8 cellular contexts compared by ENCODE assay signal in genomic region chr9:129138476-129139232, GRCh38. TPM values are rescaled to one million over a fixed set of nuclear protein-coding genes. Genes with fewer than 3 reads are reported as not detected.
DNase-seq lines count a peak whose midpoint lies in the region; ATAC-seq, FAIRE-seq and TF ChIP-seq lines count a peak whose summit lies in the region.

No MANE protein-coding gene starts in this region.

- dilution Hi-C loops in keratinocyte (cut with MboI; ENCODE audit: extremely low pct_ligation_motif_present, low sequenced_read_pairs) = no loop called here

- H3K4me2 ChIP-seq in keratinocyte (ENCODE audit: control insufficient read depth, extremely low read depth, insufficient read depth, low read depth, low read length) = no peak overlapping the region

- no peaks in the 10 kb centered on the region for H3K27me3 ChIP-seq in adrenal gland
- H3K27me3 ChIP-seq in keratinocyte (ENCODE audit: control insufficient read depth, extremely low read depth, insufficient read depth, low read length) = no peaks in the 10 kb centered on the region

- intact Hi-C loops in adrenal gland (cut with DNase I) = loop anchor here (5.0 to 10.0 kb wide), 3 partner anchors 34 to 596 kb away; no protein-coding TSS in a partner anchor

- H3K27me3 Mint-ChIP-seq in HFFc6 (ENCODE audit: insufficient read depth) = peaks cover under 1% of the 10 kb centered on the region; the same call in 1 of the 2 replicates
- no peaks in the 10 kb centered on the region for H3K27me3 Mint-ChIP-seq in stimulated activated memory B cell treated with anti-CD40 and anti-IgM and Interleukin-4, amounts not matched to agents 10 μg/mL and 1 μg/mL and 100 μg/mL, for 72 hours

- H3K9me3 Mint-ChIP-seq in HFFc6 = no peaks in the 10 kb centered on the region
- no peaks in the 10 kb centered on the region for H3K9me3 Mint-ChIP-seq in stimulated activated memory B cell treated with anti-CD40 and anti-IgM and Interleukin-4, amounts not matched to agents 10 μg/mL and 1 μg/mL and 100 μg/mL, for 72 hours

- DNase-seq in HFFc6 = peak; percentile 65
- DNase-seq in adrenal gland = peak; percentile 72 to 89 (median 88)
- no peak for DNase-seq in keratinocyte (ENCODE audit: low read depth, low spot score)
- DNase-seq in COLO668 (lab: John Stamatoyannopoulos, UW; ENCODE audit: unreplicated experiment) = no peak
- no peak for DNase-seq in NCI-H1930 (lab: John Stamatoyannopoulos, UW)
- no peak for DNase-seq in NCI-H2107 (lab: John Stamatoyannopoulos, UW)

- H3K79me2 ChIP-seq in keratinocyte (ENCODE audit: control insufficient read depth, insufficient read depth, low read length) = peaks cover 6% of the 10 kb centered on the region

- H3K36me3 ChIP-seq in adrenal gland (replicated peaks in 1 of 2) (peaks cover 0 to 41% of the 10 kb centered on the region in 2 donors), keratinocyte (ENCODE audit: control insufficient read depth in 2 of 2, extremely low read depth in 1 of 2, insufficient read depth in 2 of 2, low read length in 2 of 2) (peaks cover 11 to 20% of the 10 kb centered on the region in 2 experiments)

- no peak for FAIRE-seq in keratinocyte (lab: Jason Lieb, UNC)

- H4K20me1 ChIP-seq in keratinocyte (ENCODE audit: control insufficient read depth, extremely low read depth, insufficient read depth, low read length) = no peaks in the 10 kb centered on the region

- H3K9me3 ChIP-seq in adrenal gland (replicated peaks in 1 of 3) (no peaks in the 10 kb centered on the region), keratinocyte (ENCODE audit: control insufficient read depth, low read depth, low read length) (no peaks in the 10 kb centered on the region)

- peaks cover 2% of the 10 kb centered on the region for H3K9me1 ChIP-seq in keratinocyte (ENCODE audit: control insufficient read depth, extremely low read depth, insufficient read depth, low read length)

- H3K36me3 Mint-ChIP-seq in HFFc6 (ENCODE audit: low read depth) = peaks cover 4% of the 10 kb centered on the region; the same call in 1 of the 2 replicates
- peaks cover 28% of the 10 kb centered on the region for H3K36me3 Mint-ChIP-seq in stimulated activated memory B cell treated with anti-CD40 and anti-IgM and Interleukin-4, amounts not matched to agents 10 μg/mL and 1 μg/mL and 100 μg/mL, for 72 hours

- peak in 1 of 2 donors; percentile 84 for TF ChIP-seq POLR2A in adrenal gland (IDR thresholded peaks at IDR 0.05)

- H3K4me1 Mint-ChIP-seq in HFFc6 (ENCODE audit: low read depth) = peaks cover 66% of the 10 kb centered on the region
- peaks cover 50% of the 10 kb centered on the region for H3K4me1 Mint-ChIP-seq in stimulated activated memory B cell treated with anti-CD40 and anti-IgM and Interleukin-4, amounts not matched to agents 10 μg/mL and 1 μg/mL and 100 μg/mL, for 72 hours

- no peak overlapping the region for H2AFZ ChIP-seq in keratinocyte (ENCODE audit: control insufficient read depth, low read length)

- H3K27ac Mint-ChIP-seq in HFFc6 = peak overlapping the region; percentile 97
- peak overlapping the region; percentile 99 for H3K27ac Mint-ChIP-seq in stimulated activated memory B cell treated with anti-CD40 and anti-IgM and Interleukin-4, amounts not matched to agents 10 μg/mL and 1 μg/mL and 100 μg/mL, for 72 hours

- WGBS in adrenal gland, 4 donors = 19 to 27% (median 21%) methylated on average over 10 to 21 of the region's 21 CpGs

- peak overlapping the region; percentile 6 for H3K9ac ChIP-seq in keratinocyte (ENCODE audit: control insufficient read depth, extremely low read depth, insufficient read depth, low read length)

- H3K4me1 ChIP-seq in adrenal gland (replicated peaks in 1 of 2) (peaks cover 54 to 66% of the 10 kb centered on the region in 2 donors), keratinocyte (ENCODE audit: control insufficient read depth, extremely low read depth, insufficient read depth, low read length) (peaks cover 48% of the 10 kb centered on the region)

- ATAC-seq in stimulated activated memory B cell treated with anti-CD40 and anti-IgM and Interleukin-4, amounts not matched to agents 10 μg/mL and 1 μg/mL and 100 μg/mL, for 72 hours = no peak
- ATAC-seq in HG03135 (IDR thresholded peaks at IDR 0.05; ENCODE audit: unreplicated experiment) = no peak

- H3K27ac ChIP-seq in adrenal gland (peak overlapping the region; percentile 98 to 100 (median 100)), keratinocyte (ENCODE audit: control insufficient read depth, insufficient read depth, low read length) (no peak overlapping the region)

- H3K4me3 Mint-ChIP-seq in HFFc6 = peak overlapping the region; percentile 87
- no peak overlapping the region for H3K4me3 Mint-ChIP-seq in stimulated activated memory B cell treated with anti-CD40 and anti-IgM and Interleukin-4, amounts not matched to agents 10 μg/mL and 1 μg/mL and 100 μg/mL, for 72 hours

- TF ChIP-seq CTCF in HFFc6 (IDR thresholded peaks at IDR 0.05) (no peak), adrenal gland (IDR thresholded peaks at IDR 0.05) (no peak), keratinocyte (optimal IDR thresholded peaks at IDR 0.05 in 1 of 3, IDR thresholded peaks at IDR 0.05 in 1 of 3, conservative IDR thresholded peaks at IDR 0.05 in 1 of 3; ENCODE audit: extremely low read depth in 1 of 3, insufficient read depth in 2 of 3, low read length in 3 of 3) (no peak)

- no peak overlapping the region for H3K4me3 ChIP-seq in adrenal gland
- no peak overlapping the region for H3K4me3 ChIP-seq in keratinocyte (ENCODE audit: control insufficient read depth in 2 of 3, extremely low read depth in 1 of 3, insufficient read depth in 2 of 3, low read depth in 1 of 3, low read length in 3 of 3)

RNA-seq across cellular contexts. Expression of gene PTPA, which starts 27.4 kb away (rescaled TPM):
- total RNA-seq in HFFc6 (2021; fragmentation: NEBNext Ultra II Directional; extraction: Animal tissue kit (Norgen Biotek cat#: 25700)) = 100 to 1,000 TPM; 153 to 170 (median 162) TPM
- total RNA-seq in adrenal gland = 100 to 1,000 TPM in 7 of 8 donors, 10 to 100 TPM in 1; 71.3 to 248 (median 142) TPM
- polyA plus RNA-seq in adrenal gland = 100 to 1,000 TPM in 2 of 3 donors, 10 to 100 TPM in 1; 96.4 to 159 (median 103) TPM
- polyA plus RNA-seq in keratinocyte = 86.8 to 127 TPM (median 98.0 TPM) in 3 replicates
- 14.6 TPM for polyA plus RNA-seq in keratinocyte (2011; ENCODE audit: low read depth)
- polyA plus RNA-seq in keratinocyte (2011; cell fraction: cytosol; rRNA removed) = 80.8 and 81.8 TPM in 2 replicates
- 77.5 and 93.2 TPM in 2 replicates for polyA plus RNA-seq in keratinocyte (2011; cell fraction: nucleus; rRNA removed)
- polyA plus RNA-seq in keratinocyte (2012; ENCODE audit: low replicate concordance) = 43.8 and 93.0 TPM in 2 replicates
- polyA minus RNA-seq in keratinocyte = 113 to 151 TPM (median 121 TPM) in 3 replicates
- polyA minus RNA-seq in keratinocyte (2011; cell fraction: cytosol; rRNA and poly(A)+ RNA removed) = 77.1 TPM
- 43.4 and 67.5 TPM in 2 replicates for polyA minus RNA-seq in keratinocyte (2011; cell fraction: nucleus; rRNA and poly(A)+ RNA removed)

RNA-seq across cellular contexts. Expression of gene CRAT, which starts 28.1 kb away (rescaled TPM):
- total RNA-seq in HFFc6 (2021; fragmentation: NEBNext Ultra II Directional; extraction: Animal tissue kit (Norgen Biotek cat#: 25700)) = 10 to 100 TPM; 35.5 to 50.2 (median 42.6) TPM
- 100 to 1,000 TPM in 4 of 8 donors, 10 to 100 TPM in 4; 73.8 to 144 (median 103) TPM for total RNA-seq in adrenal gland
- polyA plus RNA-seq in adrenal gland (10 to 100 TPM; 31.1 to 52.0 (median 31.8) TPM), keratinocyte (6.5 to 12.5 TPM (median 8.2 TPM) in 3 replicates)
- 4.9 TPM for polyA plus RNA-seq in keratinocyte (2011; ENCODE audit: low read depth)
- 9.8 and 18.3 TPM in 2 replicates for polyA plus RNA-seq in keratinocyte (2011; cell fraction: cytosol; rRNA removed)
- 10.5 and 15.6 TPM in 2 replicates for polyA plus RNA-seq in keratinocyte (2011; cell fraction: nucleus; rRNA removed)
- 10.2 and 14.1 TPM in 2 replicates for polyA plus RNA-seq in keratinocyte (2012; ENCODE audit: low replicate concordance)
- 9.7 to 30.8 TPM (median 11.2 TPM) in 3 replicates for polyA minus RNA-seq in keratinocyte
- polyA minus RNA-seq in keratinocyte (2011; cell fraction: cytosol; rRNA and poly(A)+ RNA removed) = 22.8 TPM
- 6.5 and 7.5 TPM in 2 replicates for polyA minus RNA-seq in keratinocyte (2011; cell fraction: nucleus; rRNA and poly(A)+ RNA removed)

RNA-seq across cellular contexts. Expression of gene IER5L, which starts 39.4 kb away (rescaled TPM):
- total RNA-seq in HFFc6 (2021; fragmentation: NEBNext Ultra II Directional; extraction: Animal tissue kit (Norgen Biotek cat#: 25700)) = 10 to 100 TPM; 28.5 to 45.1 (median 42.2) TPM
- 10 to 100 TPM; 10.9 to 47.6 (median 18.6) TPM for total RNA-seq in adrenal gland
- polyA plus RNA-seq in adrenal gland = 100 to 1,000 TPM in 1 of 3 donors, 10 to 100 TPM in 1, under 1 TPM in 1; 0.46 to 168 (median 64.5) TPM
- 2.1 to 3.6 TPM (median 2.8 TPM) in 3 replicates for polyA plus RNA-seq in keratinocyte
- polyA plus RNA-seq in keratinocyte (2011; ENCODE audit: low read depth) = 4.1 TPM
- 0.75 and 2.7 TPM in 2 replicates for polyA plus RNA-seq in keratinocyte (2011; cell fraction: cytosol; rRNA removed)
- polyA plus RNA-seq in keratinocyte (2011; cell fraction: nucleus; rRNA removed) = 2.1 and 4.5 TPM in 2 replicates
- polyA plus RNA-seq in keratinocyte (2012; ENCODE audit: low replicate concordance) = 2.4 and 5.1 TPM in 2 replicates
- polyA minus RNA-seq in keratinocyte = 1.3 to 1.4 TPM (median 1.3 TPM) in 3 replicates
- polyA minus RNA-seq in keratinocyte (2011; cell fraction: cytosol; rRNA and poly(A)+ RNA removed) = 18.4 TPM
- polyA minus RNA-seq in keratinocyte (2011; cell fraction: nucleus; rRNA and poly(A)+ RNA removed) = 4.3 and 7.5 TPM in 2 replicates

RNA-seq across cellular contexts. Expression of gene DOLPP1, which starts 57.7 kb away (rescaled TPM):
- 10 to 100 TPM; 13.9 to 20.8 (median 15.6) TPM for total RNA-seq in HFFc6 (2021; fragmentation: NEBNext Ultra II Directional; extraction: Animal tissue kit (Norgen Biotek cat#: 25700))
- total RNA-seq in adrenal gland = 10 to 100 TPM in 7 of 8 donors, 1 to 10 TPM in 1; 9.5 to 31.8 (median 19.2) TPM
- polyA plus RNA-seq in adrenal gland = 10 to 100 TPM in 1 of 3 donors, 1 to 10 TPM in 2; 4.4 to 29.9 (median 7.3) TPM
- 14.2 to 17.7 TPM (median 16.7 TPM) in 3 replicates for polyA plus RNA-seq in keratinocyte
- 8.6 TPM for polyA plus RNA-seq in keratinocyte (2011; ENCODE audit: low read depth)
- polyA plus RNA-seq in keratinocyte (2011; cell fraction: cytosol; rRNA removed) = 12.0 and 12.3 TPM in 2 replicates
- polyA plus RNA-seq in keratinocyte (2011; cell fraction: nucleus; rRNA removed) = 30.2 and 33.2 TPM in 2 replicates
- polyA plus RNA-seq in keratinocyte (2012; ENCODE audit: low replicate concordance) = 10.1 and 14.0 TPM in 2 replicates
- 12.3 to 26.1 TPM (median 18.2 TPM) in 3 replicates for polyA minus RNA-seq in keratinocyte
- polyA minus RNA-seq in keratinocyte (2011; cell fraction: cytosol; rRNA and poly(A)+ RNA removed) = 13.0 TPM
- polyA minus RNA-seq in keratinocyte (2011; cell fraction: nucleus; rRNA and poly(A)+ RNA removed) = 10.4 and 13.4 TPM in 2 replicates

Comparison
In these comparisons a context has a peak if more than half of its experiments do, and no peak if none do; other contexts are left out.
1. DNase-seq: peak in HFFc6 (single experiment) and adrenal gland (7 of 7); none in keratinocyte (single experiment), COLO668 (single experiment), NCI-H1930 (0 of 2) and NCI-H2107 (single experiment).